ENCODE assay signal across 28 cellular contexts in genomic region chr2:158172719-158173118, GRCh38.
"Had no signal": no experiment of that assay in that cellular context is flagged by ENCODE, and none has a peak within 500 bp of the region (broad histone marks: within the 10 kb centered on the region; RNA-seq: fewer than 3 reads in every experiment).

No MANE protein-coding gene starts in this region.

- H3K4me2 ChIP-seq: hepatocyte had no signal

- H3K36me3 ChIP-seq: esophagus squamous epithelium, gastroesophageal sphincter, heart right ventricle had no signal

- H3K4me3 ChIP-seq: body of pancreas, esophagus squamous epithelium, gastroesophageal sphincter, heart right ventricle, hepatocyte had no signal

- H3K27me3 ChIP-seq: body of pancreas, esophagus squamous epithelium, gastroesophageal sphincter, heart right ventricle, hepatocyte had no signal

- DNase-seq: activated CD4-positive, alpha-beta memory T cell treated with anti-CD3 and anti-CD28 coated beads, Interleukin-2, amount 10 ng/mL, durations not matched to agents 7 days and 5 days; activated CD4-positive, alpha-beta T cell treated with anti-CD3 and anti-CD28 coated beads for 1 hour; activated CD4-positive, alpha-beta T cell treated with anti-CD3 and anti-CD28 coated beads for 4 hours; activated CD4-positive, alpha-beta T cell treated with anti-CD3 and anti-CD28 coated beads, Interleukin-2, amount 10 ng/mL, durations not matched to agents 7 days and 5 days; activated CD4-positive, alpha-beta T cell treated with anti-CD3 and anti-CD28 coated beads, Interleukin-2, amount 50 U/mL, for 4 hours; activated CD4-positive, CD25-positive, alpha-beta regulatory T cell; activated CD8-positive, alpha-beta memory T cell treated with anti-CD3 and anti-CD28 coated beads, Interleukin-2, amount 50 U/mL, for 48 hours; activated gamma-delta T cell treated with Interleukin-2 at 50 U/mL for 16 hours; activated naive CD4-positive, alpha-beta T cell treated with anti-CD3 and anti-CD28 coated beads, Interleukin-2, amount 50 U/mL, for 16 hours; activated naive CD4-positive, alpha-beta T cell treated with Interleukin-2 at 50 U/mL for 16 hours; activated T-cell treated with anti-CD3 and anti-CD28 coated beads for 4 hours; activated T-cell treated with anti-CD3 and anti-CD28 coated beads, Interleukin-2, amount 50 U/mL, for 24 hours; activated T-cell treated with anti-CD3 and anti-CD28 coated beads, Interleukin-2, amount 50 U/mL, for 72 hours; amniotic stem cell; aorta; body of pancreas; caudate nucleus; cortex of kidney; dermis blood vessel endothelial cell; effector CD4-positive, alpha-beta T cell; effector memory CD8-positive, alpha-beta T cell; esophagus squamous epithelium; foreskin melanocyte; heart right ventricle; T-helper 2 cell had no signal

- H3K79me2 ChIP-seq: hepatocyte had no signal

- H2AFZ ChIP-seq: hepatocyte had no signal

- H3K27ac ChIP-seq: body of pancreas, epithelial cell of prostate, esophagus squamous epithelium, gastroesophageal sphincter, heart right ventricle, hepatocyte had no signal

- H3K4me1 ChIP-seq: body of pancreas, esophagus squamous epithelium, gastroesophageal sphincter, heart right ventricle had no signal

- ATAC-seq: activated T-cell treated with anti-CD3 and anti-CD28 coated beads, Interleukin-2, amount 50 U/mL, for 72 hours; body of pancreas; effector memory CD8-positive, alpha-beta T cell; gastroesophageal sphincter; heart right ventricle had no signal

- H3K9me3 ChIP-seq: body of pancreas, esophagus squamous epithelium, gastroesophageal sphincter, heart right ventricle had no signal
